Comparison of ENCODE assay signal across 29 cellular contexts in the genomic region with DNA sequence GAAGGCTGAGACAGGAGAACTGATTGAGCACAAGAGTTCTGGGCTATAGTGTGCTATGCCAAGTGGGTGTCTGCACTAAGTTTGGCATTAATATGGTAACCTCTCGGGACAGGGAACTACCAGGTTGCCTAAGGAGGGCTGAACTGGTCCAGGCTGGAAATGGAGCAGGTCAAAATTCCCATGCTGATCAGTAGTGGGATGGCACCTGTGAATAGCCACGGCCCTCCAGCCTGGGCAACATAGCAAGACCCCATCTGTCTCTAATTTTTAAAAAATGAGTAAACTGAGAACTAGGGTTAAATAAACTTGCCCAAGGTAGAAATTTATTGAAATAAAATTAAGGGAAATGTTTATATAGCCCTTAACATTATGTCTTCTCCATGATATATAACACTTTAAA.
"Had no signal": no experiment of that assay in that cellular context is flagged by ENCODE, and none has a peak within 500 bp of the region (broad histone marks: within the 10 kb centered on the region; RNA-seq: fewer than 3 reads in every experiment).

No MANE protein-coding gene starts in this region.

- H3K27ac Mint-ChIP-seq: stimulated activated effector memory CD8-positive, alpha-beta T cell treated with anti-CD3 and anti-CD28 coated beads, Interleukin-12 subunit alpha, Interleukin-12 subunit beta, amount 100 ng/mL, for 72 hours; stimulated activated memory B cell treated with anti-CD40 and anti-IgM and Interleukin-4, amounts not matched to agents 10 μg/mL and 1 μg/mL and 100 μg/mL, for 72 hours; stimulated activated naive B cell treated with anti-CD40 and anti-IgM and Interleukin-4, amounts not matched to agents 10 μg/mL and 1 μg/mL and 100 μg/mL, for 72 hours; stimulated activated naive CD8-positive, alpha-beta T cell treated with anti-CD3 and anti-CD28 coated beads, Interleukin-15, amount 100 ng/mL, for 72 hours; stimulated activated naive CD8-positive, alpha-beta T cell treated with anti-CD3 and anti-CD28 coated beads, Interleukin-15, Interleukin-2, amounts not matched to agents 100 ng/mL and 50 ng/mL, for 24 hours; type B pancreatic cell had no signal

- H3K4me3 ChIP-seq: stomach, suprapubic skin, testis, thoracic aorta, thyroid gland, tibial artery, tibial nerve, transverse colon, upper lobe of left lung, upper lobe of right lung, uterus, vagina had no signal

- H3K9me3 Mint-ChIP-seq: stimulated activated effector memory CD8-positive, alpha-beta T cell treated with anti-CD3 and anti-CD28 coated beads, Interleukin-12 subunit alpha, Interleukin-12 subunit beta, amount 100 ng/mL, for 72 hours; stimulated activated memory B cell treated with anti-CD40 and anti-IgM and Interleukin-4, amounts not matched to agents 10 μg/mL and 1 μg/mL and 100 μg/mL, for 72 hours; stimulated activated naive B cell treated with anti-CD40 and anti-IgM and Interleukin-4, amounts not matched to agents 10 μg/mL and 1 μg/mL and 100 μg/mL, for 72 hours; stimulated activated naive CD8-positive, alpha-beta T cell treated with anti-CD3 and anti-CD28 coated beads, Interleukin-15, amount 100 ng/mL, for 72 hours; stimulated activated naive CD8-positive, alpha-beta T cell treated with anti-CD3 and anti-CD28 coated beads, Interleukin-15, Interleukin-2, amounts not matched to agents 100 ng/mL and 50 ng/mL, for 24 hours; type B pancreatic cell had no signal

- H3K27me3 ChIP-seq: stomach, suprapubic skin, testis, thyroid gland, tibial artery, tibial nerve, transverse colon, upper lobe of left lung, upper lobe of right lung, uterus, vagina had no signal

- FAIRE-seq: urothelium cell line had no signal

- H3K4me3 Mint-ChIP-seq: stimulated activated effector memory CD8-positive, alpha-beta T cell treated with anti-CD3 and anti-CD28 coated beads, Interleukin-12 subunit alpha, Interleukin-12 subunit beta, amount 100 ng/mL, for 72 hours; stimulated activated memory B cell treated with anti-CD40 and anti-IgM and Interleukin-4, amounts not matched to agents 10 μg/mL and 1 μg/mL and 100 μg/mL, for 72 hours; stimulated activated naive B cell treated with anti-CD40 and anti-IgM and Interleukin-4, amounts not matched to agents 10 μg/mL and 1 μg/mL and 100 μg/mL, for 72 hours; stimulated activated naive CD8-positive, alpha-beta T cell treated with anti-CD3 and anti-CD28 coated beads, Interleukin-15, amount 100 ng/mL, for 72 hours; stimulated activated naive CD8-positive, alpha-beta T cell treated with anti-CD3 and anti-CD28 coated beads, Interleukin-15, Interleukin-2, amounts not matched to agents 100 ng/mL and 50 ng/mL, for 24 hours; type B pancreatic cell had no signal

- H3K36me3 ChIP-seq: stomach, suprapubic skin, thoracic aorta, thyroid gland, tibial artery, tibial nerve, transverse colon, upper lobe of left lung, upper lobe of right lung, uterus, vagina had no signal

- H3K27me3 Mint-ChIP-seq: stimulated activated memory B cell treated with anti-CD40 and anti-IgM and Interleukin-4, amounts not matched to agents 10 μg/mL and 1 μg/mL and 100 μg/mL, for 72 hours; stimulated activated naive B cell treated with anti-CD40 and anti-IgM and Interleukin-4, amounts not matched to agents 10 μg/mL and 1 μg/mL and 100 μg/mL, for 72 hours; stimulated activated naive CD8-positive, alpha-beta T cell treated with anti-CD3 and anti-CD28 coated beads, Interleukin-15, amount 100 ng/mL, for 72 hours; stimulated activated naive CD8-positive, alpha-beta T cell treated with anti-CD3 and anti-CD28 coated beads, Interleukin-15, Interleukin-2, amounts not matched to agents 100 ng/mL and 50 ng/mL, for 24 hours; type B pancreatic cell had no signal

- H3K4me1 Mint-ChIP-seq: stimulated activated effector memory CD8-positive, alpha-beta T cell treated with anti-CD3 and anti-CD28 coated beads, Interleukin-12 subunit alpha, Interleukin-12 subunit beta, amount 100 ng/mL, for 72 hours; stimulated activated memory B cell treated with anti-CD40 and anti-IgM and Interleukin-4, amounts not matched to agents 10 μg/mL and 1 μg/mL and 100 μg/mL, for 72 hours; stimulated activated naive B cell treated with anti-CD40 and anti-IgM and Interleukin-4, amounts not matched to agents 10 μg/mL and 1 μg/mL and 100 μg/mL, for 72 hours; stimulated activated naive CD8-positive, alpha-beta T cell treated with anti-CD3 and anti-CD28 coated beads, Interleukin-15, amount 100 ng/mL, for 72 hours had no signal

- H3K27ac ChIP-seq: stomach, suprapubic skin, testis, thoracic aorta, thyroid gland, tibial artery, tibial nerve, transverse colon, upper lobe of left lung, upper lobe of right lung, uterus, vagina had no signal

- H3K4me1 ChIP-seq: stomach, suprapubic skin, testis, thyroid gland, tibial artery, tibial nerve, transverse colon, upper lobe of left lung, upper lobe of right lung, uterus, vagina had no signal

- DNase-seq: stimulated activated CD4-positive, alpha-beta T cell treated with anti-CD3 and anti-CD28 coated beads, Interleukin-2, amount 100 ng/mL, for 48 hours; stimulated activated CD4-positive, alpha-beta T cell treated with anti-CD3 and anti-CD28 coated beads, Interleukin-4, amount 100 ng/mL, for 1 hour; stimulated activated CD4-positive, alpha-beta T cell treated with anti-CD3 and anti-CD28 coated beads, Interleukin-4, amount 100 ng/mL, for 24 hours; stimulated activated CD4-positive, alpha-beta T cell treated with anti-CD3 and anti-CD28 coated beads, Interleukin-4, amount 100 ng/mL, for 4 hours; stimulated activated CD8-positive, alpha-beta memory T cell treated with anti-CD3 and anti-CD28 coated beads, Interleukin-4, amount 100 ng/mL, for 48 hours; stimulated activated naive B cell treated with anti-CD40 and anti-IgM and Interleukin-4, amounts not matched to agents 10 μg/mL and 1 μg/mL and 100 μg/mL, for 72 hours; stimulated activated naive CD4-positive, alpha-beta T cell; stimulated activated naive CD4-positive, alpha-beta T cell treated with Interleukin-2 at 50 U/mL for 16 hours; stimulated activated naive CD8-positive, alpha-beta T cell treated with anti-CD3 and anti-CD28 coated beads, Interleukin-15, amount 100 ng/mL, for 72 hours; stimulated activated naive CD8-positive, alpha-beta T cell treated with anti-CD3 and anti-CD28 coated beads, Interleukin-15, Interleukin-2, amounts not matched to agents 100 U/mL and 50 U/mL, for 24 hours; stomach; substantia nigra; testis; thyroid gland; tibial artery; transverse colon; trophoblast cell; upper lobe of left lung; upper lobe of right lung; uterus had no signal

- ATAC-seq: stimulated activated effector memory CD8-positive, alpha-beta T cell treated with anti-CD3 and anti-CD28 coated beads, Interleukin-12 subunit alpha, Interleukin-12 subunit beta, amount 100 ng/mL, for 72 hours; stimulated activated memory B cell treated with anti-CD40 and anti-IgM and Interleukin-4, amounts not matched to agents 10 μg/mL and 1 μg/mL and 100 μg/mL, for 72 hours; stimulated activated naive B cell treated with anti-CD40 and anti-IgM and Interleukin-4, amounts not matched to agents 10 μg/mL and 1 μg/mL and 100 μg/mL, for 72 hours; stimulated activated naive CD8-positive, alpha-beta T cell treated with anti-CD3 and anti-CD28 coated beads, Interleukin-15, amount 100 ng/mL, for 72 hours; stimulated activated naive CD8-positive, alpha-beta T cell treated with anti-CD3 and anti-CD28 coated beads, Interleukin-15, Interleukin-2, amounts not matched to agents 100 U/mL and 50 U/mL, for 24 hours; upper lobe of right lung had no signal

- H3K36me3 Mint-ChIP-seq: stimulated activated effector memory CD8-positive, alpha-beta T cell treated with anti-CD3 and anti-CD28 coated beads, Interleukin-12 subunit alpha, Interleukin-12 subunit beta, amount 100 ng/mL, for 72 hours; stimulated activated memory B cell treated with anti-CD40 and anti-IgM and Interleukin-4, amounts not matched to agents 10 μg/mL and 1 μg/mL and 100 μg/mL, for 72 hours; stimulated activated naive B cell treated with anti-CD40 and anti-IgM and Interleukin-4, amounts not matched to agents 10 μg/mL and 1 μg/mL and 100 μg/mL, for 72 hours; type B pancreatic cell had no signal

- H3K9me3 ChIP-seq: stomach, suprapubic skin, testis, thoracic aorta, thyroid gland, tibial artery, tibial nerve, transverse colon, upper lobe of left lung, upper lobe of right lung, uterus, vagina had no signal
